Comparison of ENCODE assay signal across 27 cellular contexts in genomic region chr6:45226081-45226480, GRCh38.
DNase-seq lines count a peak whose midpoint lies in the region; ATAC-seq and TF ChIP-seq lines count a peak whose summit lies in the region.
"Had no signal": no experiment of that assay in that cellular context is flagged by ENCODE, and none has a peak within 500 bp of the region (broad histone marks: within the 10 kb centered on the region; RNA-seq: fewer than 3 reads in every experiment).

No MANE protein-coding gene starts in this region.

- H2AFZ ChIP-seq in HCT116 (ENCODE audit: low read depth, low read length, poor library complexity, severe bottlenecking): no peak overlapping the region

- no peaks in the 10 kb centered on the region for H4K20me1 ChIP-seq in HCT116 (ENCODE audit: insufficient read depth)
- H4K20me1 ChIP-seq: BLaER1 treated with 17β-estradiol and CSF1 and Interleukin-3, amounts not matched to agents 10 nM and 100 nM had no signal

- H3K4me1 ChIP-seq in HCT116 (ENCODE audit: control insufficient read depth in 1 of 2, insufficient read depth in 2 of 2, low read length in 2 of 2): peaks cover 0 to 7% of the 10 kb centered on the region in 2 experiments; a peak in 1 of 4 replicates
- no peaks in the 10 kb centered on the region for H3K4me1 ChIP-seq in RWPE2 (ENCODE audit: insufficient read depth, poor library complexity, severe bottlenecking)
- H3K4me1 ChIP-seq: BLaER1 treated with 17β-estradiol and CSF1 and Interleukin-3, amounts not matched to agents 10 nM and 100 nM had no signal

- POLR2A ChIA-PET in HCT116 (lab: Charles Lee): interaction anchor here (1.4 kb wide), 1 partner anchor 10 kb away, joined by 3 read pairs; no protein-coding TSS in a partner anchor

- H3K36me3 ChIP-seq in HCT116 (ENCODE audit: control insufficient read depth in 1 of 2, insufficient read depth in 2 of 2, low read length in 2 of 2) (no peaks in the 10 kb centered on the region), RWPE2 (ENCODE audit: low read depth) (no peaks in the 10 kb centered on the region)
- H3K36me3 ChIP-seq: BLaER1 treated with 17β-estradiol and CSF1 and Interleukin-3, amounts not matched to agents 10 nM and 100 nM; ovary had no signal

- TF ChIP-seq CTCF in C4-2B (conservative IDR thresholded peaks at IDR 0.05): peak; percentile 40
- peak in 2 of 3 experiments; percentile 21 to 24; a peak in 3 of 6 replicates for TF ChIP-seq CTCF in HCT116 (IDR thresholded peaks at IDR 0.05 in 2 of 3, conservative IDR thresholded peaks at IDR 0.05 in 1 of 3; ENCODE audit: borderline replicate concordance in 1 of 3, insufficient read depth in 1 of 3, low read depth in 2 of 3, low read length in 2 of 3)
- peak; percentile 19 for TF ChIP-seq CTCF in RWPE2 (IDR thresholded peaks at IDR 0.05; ENCODE audit: poor library complexity, severe bottlenecking)
- peak; percentile 7 for TF ChIP-seq CTCF in fibroblast of the aortic adventitia (IDR thresholded peaks at IDR 0.05; ENCODE audit: insufficient read depth, low read length)

- intact Hi-C loops in HCT116 (cut with micrococcal nuclease): no loop called here

- no peaks in the 10 kb centered on the region for H3K27me3 ChIP-seq in HCT116 (ENCODE audit: insufficient read depth, low read length)
- H3K27me3 ChIP-seq in RWPE2 (ENCODE audit: insufficient read depth, poor library complexity, severe bottlenecking): no peaks in the 10 kb centered on the region
- H3K27me3 ChIP-seq: BLaER1 treated with 17β-estradiol and CSF1 and Interleukin-3, amounts not matched to agents 10 nM and 100 nM; ovary had no signal

- H3K27ac ChIP-seq in C4-2B (no peak overlapping the region), HCT116 (ENCODE audit: low read depth, low read length) (no peak overlapping the region), RWPE2 (ENCODE audit: poor library complexity, severe bottlenecking) (no peak overlapping the region)
- H3K27ac ChIP-seq: BLaER1 treated with 17β-estradiol and CSF1 and Interleukin-3, amounts not matched to agents 10 nM and 100 nM; HL-60; KMS-11; ovary had no signal

- 0 out of 2 replicates have a peak, but pooled peaks have one; percentile 4 for TF ChIP-seq RAD21 in HCT116 (IDR thresholded peaks at IDR 0.05; ENCODE audit: low read depth)

- H3K79me2 ChIP-seq in HCT116 (ENCODE audit: insufficient read depth, low read length): no peaks in the 10 kb centered on the region

- RAD21 ChIA-PET in HCT116 (lab: Charles Lee; ENCODE audit: low non-redundant PET in 1 of 2, low total read pairs in 2 of 2, uncharacterized antibody in 2 of 2, unreplicated experiment in 2 of 2): no interaction called here

- ATAC-seq in HCT116: no peak
- ATAC-seq in RWPE2 (ENCODE audit: low read depth): no peak
- ATAC-seq in GM18861 (IDR thresholded peaks at IDR 0.05; ENCODE audit: unreplicated experiment): no peak
- ATAC-seq: activated CD4-positive, CD25-positive, alpha-beta regulatory T cell treated with anti-CD3 and anti-CD28 coated beads, Interleukin-2, amount 50 U/mL, for 24 hours; left colon; natural killer cell treated with Interleukin-12 subunit alpha and Interleukin-12 subunit beta and Interleukin-15 and Interleukin-18, amount 100 ng/mL, for 72 hours; stimulated activated memory B cell treated with anti-CD40 and anti-IgM and Interleukin-4, amounts not matched to agents 10 μg/mL and 1 μg/mL and 100 μg/mL, for 72 hours had no signal

- H3K9me3 ChIP-seq in HCT116 (ENCODE audit: control insufficient read depth in 1 of 2, insufficient read depth in 1 of 2, low read depth in 1 of 2, low read length in 2 of 2) (no peaks in the 10 kb centered on the region), RWPE2 (ENCODE audit: severe bottlenecking) (no peaks in the 10 kb centered on the region)
- H3K9me3 ChIP-seq: ovary had no signal

- H3K9me2 ChIP-seq in HCT116 (ENCODE audit: insufficient read depth): no peaks in the 10 kb centered on the region

- no peak for TF ChIP-seq POLR2A in HCT116 (IDR thresholded peaks at IDR 0.05; ENCODE audit: borderline replicate concordance, extremely low read depth, insufficient read depth, insufficient read length)

- no peak overlapping the region for H3K4me2 ChIP-seq in HCT116 (ENCODE audit: low read length)
- H3K4me2 ChIP-seq: BLaER1 treated with 17β-estradiol and CSF1 and Interleukin-3, amounts not matched to agents 10 nM and 100 nM; KMS-11 had no signal

- DNase-seq in HCT116 (ENCODE audit: low read depth, low spot score) (no peak), RWPE2 (ENCODE audit: low spot score) (no peak), fibroblast of the aortic adventitia (ENCODE audit: low read depth) (no peak), NCI-H345 treated with DMSO at 0.1 percent for 48 hours (lab: John Stamatoyannopoulos, UW; ENCODE audit: unreplicated experiment) (no peak), nucleus accumbens (lab: John Stamatoyannopoulos, UW) (no peak)
- no peak for DNase-seq in activated CD4-positive, CD25-positive, alpha-beta regulatory T cell treated with anti-CD3 and anti-CD28 coated beads, Interleukin-2, amount 50 U/mL, for 72 hours
- DNase-seq: activated CD4-positive, alpha-beta memory T cell treated with anti-CD3 and anti-CD28 coated beads for 36 hours; activated naive CD4-positive, alpha-beta T cell; cerebellar nuclear complex; COR-L47; GOT3; hypothalamus; immature natural killer cell; left colon; mammary epithelial cell; MM.1S; NCI-H2029; ovary; RPMI8226 had no signal

- no peak overlapping the region for H3K9ac ChIP-seq in HCT116 (ENCODE audit: low read length)
- H3K9ac ChIP-seq: BLaER1 treated with 17β-estradiol and CSF1 and Interleukin-3, amounts not matched to agents 10 nM and 100 nM; KMS-11 had no signal

- no peak overlapping the region for H3K4me3 ChIP-seq in HCT116 (replicated peaks in 1 of 2; ENCODE audit: low read depth in 1 of 2, low read length in 2 of 2)
- H3K4me3 ChIP-seq in RWPE2 (ENCODE audit: severe bottlenecking): no peak overlapping the region
- H3K4me3 ChIP-seq in fibroblast of the aortic adventitia (ENCODE audit: low read depth, low read length): no peak overlapping the region
- H3K4me3 ChIP-seq: BLaER1 treated with 17β-estradiol and CSF1 and Interleukin-3, amounts not matched to agents 10 nM and 100 nM; ovary had no signal

- no TSS peak for BruUV-seq in HCT116 (replicated peaks; lab: Mats Ljungman, UMichigan)

- CTCF ChIA-PET in HCT116 (lab: Charles Lee): no interaction called here

TF ChIP-seq in HCT116, 20 proteins besides CTCF, POLR2A, EP300 and RAD21:
- TF ChIP-seq YY1 (IDR thresholded peaks at IDR 0.05; ENCODE audit: extremely low read depth, insufficient replicate concordance, low read depth, low read length): no peak
- TF ChIP-seq SRF (IDR thresholded peaks at IDR 0.05; ENCODE audit: low read depth): no peak
- TF ChIP-seq CBX3 (IDR thresholded peaks at IDR 0.05; ENCODE audit: low read depth): no peak
